1 cellular context compared by ENCODE assay signal in genomic region chr6:22589118-22589517, GRCh38.
"Had no signal": no experiment of that assay in that cellular context is flagged by ENCODE, and none has a peak within 500 bp of the region (broad histone marks: within the 10 kb centered on the region; RNA-seq: fewer than 3 reads in every experiment).

No MANE protein-coding gene starts in this region.

- H3K36me3 ChIP-seq: MG63 had no signal

- H3K4me3 ChIP-seq: MG63 had no signal

- H3K9me3 ChIP-seq: MG63 had no signal

- H3K27me3 ChIP-seq: MG63 had no signal
